Comparison of ENCODE assay signal across 8 cellular contexts in genomic region chr1:16657404-16657683, GRCh38. TPM values are rescaled to one million over a fixed set of nuclear protein-coding genes. Genes with fewer than 3 reads are reported as not detected.
"Had no signal": no experiment of that assay in that cellular context is flagged by ENCODE, and none has a peak within 500 bp of the region (broad histone marks: within the 10 kb centered on the region; RNA-seq: fewer than 3 reads in every experiment).

No MANE protein-coding gene starts in this region.

RNA-seq across cellular contexts. Expression of gene RNU1-3, which starts 9.4 kb away (rescaled TPM):
- total RNA-seq: fibroblast of villous mesenchyme had no signal
- polyA plus RNA-seq: esophagus, fibroblast of lung, foreskin keratinocyte, heart left ventricle, hepatocyte, lung, mammary epithelial cell had no signal
